13 cellular contexts compared by ENCODE assay signal in genomic region chr12:12685305-12685704, GRCh38. TPM values are rescaled to one million over a fixed set of nuclear protein-coding genes. Genes with fewer than 3 reads are reported as not detected.
DNase-seq lines count a peak whose midpoint lies in the region; ATAC-seq and TF ChIP-seq lines count a peak whose summit lies in the region.
"Had no signal": no experiment of that assay in that cellular context is flagged by ENCODE, and none has a peak within 500 bp of the region (broad histone marks: within the 10 kb centered on the region; RNA-seq: fewer than 3 reads in every experiment).

No MANE protein-coding gene starts in this region.

- H3T11ph ChIP-seq in H9 (ENCODE audit: low read length), result peak overlapping the region; percentile 23

- no peak overlapping the region for H3K56ac ChIP-seq in H9 (ENCODE audit: insufficient read length, low read depth, low read length)

- no peak overlapping the region for H4K8ac ChIP-seq in H9 (replicated peaks; ENCODE audit: insufficient read length, low read depth, low read length)

- peaks cover 55% of the 10 kb centered on the region for H3F3A ChIP-seq in neural progenitor cell (ENCODE audit: low read depth)

- peak overlapping the region; percentile 43; the same call in 1 of the 2 replicates for H3K4ac ChIP-seq in H9 (ENCODE audit: low read depth, low read length)

- ATAC-seq in GM19463 (IDR thresholded peaks at IDR 0.05; ENCODE audit: unreplicated experiment) (no peak), T-cell (replicated peaks in 1 of 4) (no peak), lower lobe of right lung (no peak)

- H4K91ac ChIP-seq in H9 (ENCODE audit: insufficient read length, low read depth, low read length), result no peak overlapping the region

- no CpG with 5 or more reads among the region's 4 CpGs for WGBS in H9 (ENCODE audit: extremely low coverage, insufficient read length, low lambda C conversion rate)

- H3K79me2 ChIP-seq in H9 (ENCODE audit: insufficient read depth, low read length) (no peaks in the 10 kb centered on the region; the same call in 1 of the 2 replicates), neural progenitor cell (ENCODE audit: low read depth) (peaks cover 41% of the 10 kb centered on the region)

- peaks cover 50 to 52% of the 10 kb centered on the region in 2 experiments for H3K4me1 Mint-ChIP-seq in H9
- peaks cover 64% of the 10 kb centered on the region for H3K4me1 Mint-ChIP-seq in neural progenitor cell
- peaks cover 4 to 11% (median 8%) of the 10 kb centered on the region in 3 donors for H3K4me1 Mint-ChIP-seq in T-cell

- H3K36me3 Mint-ChIP-seq in H9 (ENCODE audit: insufficient read depth in 1 of 3, low read depth in 3 of 3) (peaks cover 0 to 13% (median 6%) of the 10 kb centered on the region in 3 experiments; a peak in 3 of 7 replicates), neural progenitor cell (no peaks in the 10 kb centered on the region), T-cell (peaks cover 4% of the 10 kb centered on the region)
- H3K36me3 Mint-ChIP-seq: CD14-positive monocyte had no signal

- H2BK15ac ChIP-seq in H9 (ENCODE audit: low read depth, low read length), result no peak overlapping the region

- no peak overlapping the region for H2AK5ac ChIP-seq in H9 (ENCODE audit: insufficient read length, low read length)

- no peak overlapping the region for H2AFZ ChIP-seq in H9 (ENCODE audit: low read length)
- no peak overlapping the region for H2AFZ ChIP-seq in neural progenitor cell (replicated peaks)

- DNase-seq in H9 (peak; percentile 82), NCI-H1930 (lab: John Stamatoyannopoulos, UW) (peak; percentile 56 to 60), cerebellar nuclear complex (lab: John Stamatoyannopoulos, UW) (peak; percentile 20 to 34), neural progenitor cell (ENCODE audit: low spot score) (peak; percentile 95), AML-193 (lab: John Stamatoyannopoulos, UW) (no peak), T-cell (no peak), lower lobe of right lung (no peak)

- peak overlapping the region; percentile 75 for H2BK120ac ChIP-seq in H9 (ENCODE audit: low read depth, low read length, poor library complexity, severe bottlenecking)

- no peaks in the 10 kb centered on the region for H3K4me1 ChIP-seq in H9 (ENCODE audit: insufficient read depth, low read length)
- H3K4me1 ChIP-seq in neural progenitor cell, result peaks cover 63% of the 10 kb centered on the region
- peaks cover 7% of the 10 kb centered on the region for H3K4me1 ChIP-seq in lower lobe of right lung
- H3K4me1 ChIP-seq: testis had no signal

- no peak overlapping the region for H2BK20ac ChIP-seq in H9 (ENCODE audit: low read depth, low read length, poor library complexity, severe bottlenecking)

- intact Hi-C loops in lower lobe of right lung (cut with DNase I), result no loop called here

- H3K9me3 Mint-ChIP-seq in H9, result no peaks in the 10 kb centered on the region
- H3K9me3 Mint-ChIP-seq in neural progenitor cell, result no peaks in the 10 kb centered on the region
- H3K9me3 Mint-ChIP-seq in T-cell, result no peaks in the 10 kb centered on the region
- H3K9me3 Mint-ChIP-seq: activated naive CD4-positive, alpha-beta T cell treated with anti-CD3 and anti-CD28 coated beads, Interleukin-2, amount 50 U/mL, for 24 hours; dendritic cell treated with granulocyte-macrophage colony-stimulating factor and Interleukin-4, amounts not matched to agents 40 ng/mL and 50 ng/mL, for 4 days had no signal

- H3K27ac ChIP-seq in H9 (ENCODE audit: insufficient read length, low read depth, low read length), result peak overlapping the region; percentile 74
- peak overlapping the region; percentile 95 for H3K27ac ChIP-seq in neural progenitor cell
- H3K27ac ChIP-seq in lower lobe of right lung, result no peak overlapping the region
- H3K27ac ChIP-seq: skin epidermis, testis had no signal

- H3K18ac ChIP-seq in H9 (ENCODE audit: insufficient read length, low read depth, low read length), result peak overlapping the region; percentile 79

- H3K36me3 ChIP-seq in neural progenitor cell, result no peaks in the 10 kb centered on the region
- H3K36me3 ChIP-seq in lower lobe of right lung, result no peaks in the 10 kb centered on the region

- H3K4me3 Mint-ChIP-seq in H9, result peak overlapping the region in 1 of 2 experiments; percentile 96; a peak in 3 of 5 replicates
- H3K4me3 Mint-ChIP-seq in neural progenitor cell, result peak overlapping the region; percentile 95
- no peak overlapping the region for H3K4me3 Mint-ChIP-seq in T-cell
- H3K4me3 Mint-ChIP-seq: activated naive CD4-positive, alpha-beta T cell treated with anti-CD3 and anti-CD28 coated beads, Interleukin-2, amount 50 U/mL, for 24 hours; CD14-positive monocyte; dendritic cell treated with granulocyte-macrophage colony-stimulating factor and Interleukin-4, amounts not matched to agents 40 ng/mL and 50 ng/mL, for 4 days had no signal

- no peak for TF ChIP-seq CTCF in H9 (conservative IDR thresholded peaks at IDR 0.05)
- no peak for TF ChIP-seq CTCF in neural progenitor cell (IDR thresholded peaks at IDR 0.05)
- TF ChIP-seq CTCF in lower lobe of right lung (IDR thresholded peaks at IDR 0.05), result no peak

- H3K4me3 ChIP-seq in neural progenitor cell (peak overlapping the region; percentile 87), lower lobe of right lung (no peak overlapping the region)
- H3K4me3 ChIP-seq: skin epidermis, testis had no signal

- peak overlapping the region; percentile 96 to 99 (median 98) for H3K27ac Mint-ChIP-seq in H9
- H3K27ac Mint-ChIP-seq in neural progenitor cell, result peak overlapping the region; percentile 96
- H3K27ac Mint-ChIP-seq in T-cell, result no peak overlapping the region
- H3K27ac Mint-ChIP-seq: activated naive CD4-positive, alpha-beta T cell treated with anti-CD3 and anti-CD28 coated beads, Interleukin-2, amount 50 U/mL, for 24 hours; CD14-positive monocyte; dendritic cell treated with granulocyte-macrophage colony-stimulating factor and Interleukin-4, amounts not matched to agents 40 ng/mL and 50 ng/mL, for 4 days had no signal

- no peak overlapping the region for H4K5ac ChIP-seq in H9 (ENCODE audit: insufficient read length, low read depth, low read length)

- H3K79me1 ChIP-seq in H9 (ENCODE audit: insufficient read depth, low read depth, low read length, poor library complexity, severe bottlenecking), result no peaks in the 10 kb centered on the region

- no peaks in the 10 kb centered on the region for H3K27me3 Mint-ChIP-seq in H9 (ENCODE audit: low read depth)
- peaks cover 6% of the 10 kb centered on the region for H3K27me3 Mint-ChIP-seq in neural progenitor cell (ENCODE audit: insufficient read depth, low read depth)
- no peaks in the 10 kb centered on the region for H3K27me3 Mint-ChIP-seq in T-cell
- H3K27me3 Mint-ChIP-seq: activated naive CD4-positive, alpha-beta T cell treated with anti-CD3 and anti-CD28 coated beads, Interleukin-2, amount 50 U/mL, for 24 hours had no signal

- CTCF ChIA-PET in T-cell (lab: Charles Lee), result interaction anchor here in 1 of 2 donors (0.5 kb wide), 1 partner anchor 51 kb away, joined by 6 read pairs; no protein-coding TSS in a partner anchor

- no peak overlapping the region for H3K23ac ChIP-seq in H9 (ENCODE audit: insufficient read length, low read depth, low read length)

- POLR2A ChIA-PET in T-cell (lab: Charles Lee), result no interaction called here

- no peaks in the 10 kb centered on the region; the same call in 1 of the 2 replicates for H3K27me3 ChIP-seq in H9 (ENCODE audit: insufficient read depth, low read length)
- H3K27me3 ChIP-seq in neural progenitor cell, result no peaks in the 10 kb centered on the region
- H3K27me3 ChIP-seq in lower lobe of right lung (ENCODE audit: low read depth), result no peaks in the 10 kb centered on the region
- H3K27me3 ChIP-seq: testis had no signal

- H3K14ac ChIP-seq in H9 (ENCODE audit: insufficient read depth, low read length), result peak overlapping the region; percentile 67; the same call in 1 of the 2 replicates

- H3K23me2 ChIP-seq in H9 (ENCODE audit: insufficient read length, low read depth, low read length, poor library complexity, severe bottlenecking), result peaks cover 3% of the 10 kb centered on the region

- H4K20me1 ChIP-seq in H9 (ENCODE audit: control insufficient read depth, insufficient read depth, insufficient read length) (no peaks in the 10 kb centered on the region), neural progenitor cell (ENCODE audit: low read depth) (peaks cover 23% of the 10 kb centered on the region)

- no peak overlapping the region for H3K4me2 ChIP-seq in H9 (ENCODE audit: insufficient read depth, insufficient read length, low read length)
- peak overlapping the region; percentile 90 for H3K4me2 ChIP-seq in neural progenitor cell

- H3K9ac ChIP-seq in H9 (ENCODE audit: extremely low read depth, insufficient read length, low read length), result no peak overlapping the region
- no peak overlapping the region for H3K9ac ChIP-seq in neural progenitor cell

- H3K9me3 ChIP-seq in H9 (ENCODE audit: control insufficient read depth, low read depth, low read length) (no peaks in the 10 kb centered on the region), neural progenitor cell (ENCODE audit: low read depth) (no peaks in the 10 kb centered on the region), lower lobe of right lung (no peaks in the 10 kb centered on the region)
- H3K9me3 ChIP-seq: testis had no signal

- no peak overlapping the region for H2BK12ac ChIP-seq in H9 (ENCODE audit: insufficient read length, low read depth, low read length)

- H2BK5ac ChIP-seq in H9 (ENCODE audit: insufficient read length, low read length), result no peak overlapping the region

RNA-seq across cellular contexts. Expression of gene GPR19, which starts 10.7 kb away (rescaled TPM):
- 20.4 and 23.4 TPM in 2 replicates for total RNA-seq in H9 (2021)
- total RNA-seq in neural progenitor cell (ENCODE audit: low replicate concordance), result 53.9 and 57.4 TPM in 2 replicates
- total RNA-seq in T-cell, result 1 to 10 TPM; 1.7 to 5.2 (median 2.2) TPM
- total RNA-seq in lower lobe of right lung, result not detected

RNA-seq across cellular contexts. Expression of gene CDKN1B, which starts 31.9 kb away (rescaled TPM):
- 27.7 and 28.3 TPM in 2 replicates for total RNA-seq in H9 (2021)
- 75.5 and 84.2 TPM in 2 replicates for total RNA-seq in neural progenitor cell (ENCODE audit: low replicate concordance)
- 100 to 1,000 TPM; 170 to 246 (median 188) TPM for total RNA-seq in T-cell
- total RNA-seq in lower lobe of right lung, result 57.7 TPM

Comparison
In these comparisons a context has a peak if more than half of its experiments do, and no peak if none do; other contexts are left out.
1. DNase-seq: peak in H9 (single experiment), NCI-H1930 (2 of 2), cerebellar nuclear complex (2 of 2) and neural progenitor cell (single experiment); none in AML-193 (0 of 2), T-cell (0 of 34) and lower lobe of right lung (single experiment).
2. H3K27ac Mint-ChIP-seq: peak in H9 (3 of 3) and neural progenitor cell (single experiment); none in T-cell (0 of 2).